1 cellular context compared by ENCODE assay signal in the genomic region with DNA sequence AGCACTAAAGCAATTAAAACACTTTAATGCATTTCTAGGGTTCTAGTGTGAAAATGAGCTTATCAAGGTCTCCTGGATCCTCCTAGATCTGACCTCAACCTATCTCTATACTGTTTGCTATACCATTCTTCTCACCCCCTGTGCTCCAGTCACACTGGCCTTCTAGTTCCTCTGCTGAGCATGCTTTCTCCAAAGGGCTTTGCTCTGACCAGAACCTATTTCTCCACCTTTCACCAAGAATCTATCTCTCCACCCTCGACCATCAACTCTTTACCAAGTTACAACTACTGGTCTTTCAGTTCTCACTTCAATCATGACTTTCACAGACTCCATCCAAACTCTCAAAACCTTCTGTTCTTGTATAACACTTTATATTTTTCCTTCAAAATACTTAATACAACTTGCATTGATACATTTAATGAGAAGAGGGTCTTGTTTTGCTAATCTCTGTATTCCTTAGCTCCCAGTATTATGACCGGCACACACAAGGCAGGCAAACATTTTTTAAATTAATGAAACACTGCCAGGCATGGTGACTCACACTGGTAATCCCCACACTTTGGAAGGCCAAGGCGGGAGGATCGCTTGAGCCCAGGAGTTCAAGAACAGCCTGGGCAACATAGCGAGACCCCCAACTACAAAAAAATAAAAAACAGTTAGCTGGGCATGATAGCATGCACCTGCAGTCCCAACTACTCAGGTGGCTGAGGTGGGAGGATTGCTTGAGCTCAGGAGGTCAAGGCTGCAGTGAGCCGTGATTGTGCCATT.
TF ChIP-seq lines count a peak whose summit lies in the region.

No MANE protein-coding gene starts in this region.

TF ChIP-seq in GM23338, 12 proteins besides CTCF, POLR2A, EP300 and RAD21:
- TF ChIP-seq, protein P1, sequence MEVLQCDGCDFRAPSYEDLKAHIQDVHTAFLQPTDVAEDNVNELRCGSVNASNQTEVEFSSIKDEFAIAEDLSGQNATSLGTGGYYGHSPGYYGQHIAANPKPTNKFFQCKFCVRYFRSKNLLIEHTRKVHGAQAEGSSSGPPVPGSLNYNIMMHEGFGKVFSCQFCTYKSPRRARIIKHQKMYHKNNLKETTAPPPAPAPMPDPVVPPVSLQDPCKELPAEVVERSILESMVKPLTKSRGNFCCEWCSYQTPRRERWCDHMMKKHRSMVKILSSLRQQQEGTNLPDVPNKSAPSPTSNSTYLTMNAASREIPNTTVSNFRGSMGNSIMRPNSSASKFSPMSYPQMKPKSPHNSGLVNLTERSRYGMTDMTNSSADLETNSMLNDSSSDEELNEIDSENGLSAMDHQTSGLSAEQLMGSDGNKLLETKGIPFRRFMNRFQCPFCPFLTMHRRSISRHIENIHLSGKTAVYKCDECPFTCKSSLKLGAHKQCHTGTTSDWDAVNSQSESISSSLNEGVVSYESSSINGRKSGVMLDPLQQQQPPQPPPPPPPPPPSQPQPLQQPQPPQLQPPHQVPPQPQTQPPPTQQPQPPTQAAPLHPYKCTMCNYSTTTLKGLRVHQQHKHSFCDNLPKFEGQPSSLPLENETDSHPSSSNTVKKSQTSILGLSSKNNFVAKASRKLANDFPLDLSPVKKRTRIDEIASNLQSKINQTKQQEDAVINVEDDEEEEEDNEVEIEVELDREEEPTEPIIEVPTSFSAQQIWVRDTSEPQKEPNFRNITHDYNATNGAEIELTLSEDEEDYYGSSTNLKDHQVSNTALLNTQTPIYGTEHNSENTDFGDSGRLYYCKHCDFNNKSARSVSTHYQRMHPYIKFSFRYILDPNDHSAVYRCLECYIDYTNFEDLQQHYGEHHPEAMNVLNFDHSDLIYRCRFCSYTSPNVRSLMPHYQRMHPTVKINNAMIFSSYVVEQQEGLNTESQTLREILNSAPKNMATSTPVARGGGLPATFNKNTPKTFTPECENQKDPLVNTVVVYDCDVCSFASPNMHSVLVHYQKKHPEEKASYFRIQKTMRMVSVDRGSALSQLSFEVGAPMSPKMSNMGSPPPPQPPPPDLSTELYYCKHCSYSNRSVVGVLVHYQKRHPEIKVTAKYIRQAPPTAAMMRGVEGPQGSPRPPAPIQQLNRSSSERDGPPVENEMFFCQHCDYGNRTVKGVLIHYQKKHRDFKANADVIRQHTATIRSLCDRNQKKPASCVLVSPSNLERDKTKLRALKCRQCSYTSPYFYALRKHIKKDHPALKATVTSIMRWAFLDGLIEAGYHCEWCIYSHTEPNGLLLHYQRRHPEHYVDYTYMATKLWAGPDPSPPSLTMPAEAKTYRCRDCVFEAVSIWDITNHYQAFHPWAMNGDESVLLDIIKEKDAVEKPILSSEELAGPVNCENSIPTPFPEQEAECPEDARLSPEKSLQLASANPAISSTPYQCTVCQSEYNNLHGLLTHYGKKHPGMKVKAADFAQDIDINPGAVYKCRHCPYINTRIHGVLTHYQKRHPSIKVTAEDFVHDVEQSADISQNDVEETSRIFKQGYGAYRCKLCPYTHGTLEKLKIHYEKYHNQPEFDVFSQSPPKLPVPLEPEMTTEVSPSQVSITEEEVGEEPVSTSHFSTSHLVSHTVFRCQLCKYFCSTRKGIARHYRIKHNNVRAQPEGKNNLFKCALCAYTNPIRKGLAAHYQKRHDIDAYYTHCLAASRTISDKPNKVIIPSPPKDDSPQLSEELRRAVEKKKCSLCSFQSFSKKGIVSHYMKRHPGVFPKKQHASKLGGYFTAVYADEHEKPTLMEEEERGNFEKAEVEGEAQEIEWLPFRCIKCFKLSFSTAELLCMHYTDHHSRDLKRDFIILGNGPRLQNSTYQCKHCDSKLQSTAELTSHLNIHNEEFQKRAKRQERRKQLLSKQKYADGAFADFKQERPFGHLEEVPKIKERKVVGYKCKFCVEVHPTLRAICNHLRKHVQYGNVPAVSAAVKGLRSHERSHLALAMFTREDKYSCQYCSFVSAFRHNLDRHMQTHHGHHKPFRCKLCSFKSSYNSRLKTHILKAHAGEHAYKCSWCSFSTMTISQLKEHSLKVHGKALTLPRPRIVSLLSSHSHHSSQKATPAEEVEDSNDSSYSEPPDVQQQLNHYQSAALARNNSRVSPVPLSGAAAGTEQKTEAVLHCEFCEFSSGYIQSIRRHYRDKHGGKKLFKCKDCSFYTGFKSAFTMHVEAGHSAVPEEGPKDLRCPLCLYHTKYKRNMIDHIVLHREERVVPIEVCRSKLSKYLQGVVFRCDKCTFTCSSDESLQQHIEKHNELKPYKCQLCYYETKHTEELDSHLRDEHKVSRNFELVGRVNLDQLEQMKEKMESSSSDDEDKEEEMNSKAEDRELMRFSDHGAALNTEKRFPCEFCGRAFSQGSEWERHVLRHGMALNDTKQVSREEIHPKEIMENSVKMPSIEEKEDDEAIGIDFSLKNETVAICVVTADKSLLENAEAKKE (CRISPR knock-in tag; IDR thresholded peaks at IDR 0.05), result no peak
- TF ChIP-seq CREB1 (CRISPR knock-in tag; IDR thresholded peaks at IDR 0.05; ENCODE audit: low read depth), result no peak
